In genomic region chr3:195989200-195989920, GRCh38 we compare ENCODE assay signal across 7 cellular contexts.
DNase-seq lines count a peak whose midpoint lies in the region; ATAC-seq, FAIRE-seq and TF ChIP-seq lines count a peak whose summit lies in the region.
"Not testable (repeated sequence)": the region's sequence is repeated elsewhere in the genome, so short reads cannot be mapped to it uniquely, and the experiment has no call there.

No MANE protein-coding gene starts in this region.

- H2BK15ac ChIP-seq in IMR-90 (ENCODE audit: low read depth, low read length) = not testable (repeated sequence)

- not testable (repeated sequence) for H2BK20ac ChIP-seq in IMR-90 (ENCODE audit: low read depth, low read length)

- not testable (repeated sequence) for H3K36me3 ChIP-seq in IMR-90 (ENCODE audit: control insufficient read depth, insufficient read depth, low read length); keratinocyte (ENCODE audit: control insufficient read depth in 2 of 2, extremely low read depth in 1 of 2, insufficient read depth in 2 of 2, low read length in 2 of 2); psoas muscle (ENCODE audit: insufficient read depth in 1 of 2, low read depth in 1 of 2)

- H2BK5ac ChIP-seq in IMR-90 (ENCODE audit: low read depth, low read length, poor library complexity, severe bottlenecking) = not testable (repeated sequence)

- not testable (repeated sequence) for H3K79me1 ChIP-seq in IMR-90 (ENCODE audit: low read depth in 1 of 2, low read length in 2 of 2)

- not testable (repeated sequence) for H3K23ac ChIP-seq in IMR-90 (ENCODE audit: low read depth, low read length)

- intact Hi-C loops in IMR-90 (cut with micrococcal nuclease); activated CD8-positive, alpha-beta T cell treated with anti-CD3 and anti-CD28 coated beads for 36 hours (cut with micrococcal nuclease); psoas muscle (cut with DNase I): not testable (repeated sequence)

- H3K36me3 Mint-ChIP-seq in activated CD8-positive, alpha-beta T cell treated with anti-CD3 and anti-CD28 coated beads for 36 hours (ENCODE audit: low read depth) = not testable (repeated sequence)

- H3K27ac ChIP-seq in IMR-90 (ENCODE audit: insufficient read depth, low read length); coronary artery; keratinocyte (ENCODE audit: control insufficient read depth, insufficient read depth, low read length): not testable (repeated sequence)
- peak overlapping the region; percentile 88 for H3K27ac ChIP-seq in psoas muscle

- H3K79me2 ChIP-seq in keratinocyte (ENCODE audit: control insufficient read depth, insufficient read depth, low read length) = peaks cover 14% of the 10 kb centered on the region

- H3K56ac ChIP-seq in IMR-90 (ENCODE audit: extremely low read depth, insufficient read depth, low read length) = not testable (repeated sequence)

- not testable (repeated sequence) for H3K14ac ChIP-seq in IMR-90 (replicated peaks; ENCODE audit: low read depth, low read length)

- not testable (repeated sequence) for H2BK120ac ChIP-seq in IMR-90 (ENCODE audit: low read depth, low read length)

- TF ChIP-seq RAD21 in IMR-90 (IDR thresholded peaks at IDR 0.05; ENCODE audit: low read length) = not testable (repeated sequence)

- not testable (repeated sequence) for BruUV-seq in IMR-90 (replicated peaks; lab: Mats Ljungman, UMichigan)

- peak; percentile 58 for ATAC-seq in GM18867 (IDR thresholded peaks at IDR 0.05; ENCODE audit: unreplicated experiment)
- ATAC-seq in HG02642 (IDR thresholded peaks at IDR 0.05; ENCODE audit: poor library complexity, unreplicated experiment) = peak; percentile 54
- ATAC-seq in IMR-90 (ENCODE audit: low read depth) = peak; percentile 71
- peak; percentile 11 for ATAC-seq in activated CD8-positive, alpha-beta T cell treated with anti-CD3 and anti-CD28 coated beads for 36 hours
- ATAC-seq in psoas muscle = peak; percentile 62 to 73 (median 68)

- not testable (repeated sequence) for H3K9me1 ChIP-seq in IMR-90 (ENCODE audit: insufficient read depth, low read length); keratinocyte (ENCODE audit: control insufficient read depth, extremely low read depth, insufficient read depth, low read length)

- H3K4me1 Mint-ChIP-seq in activated CD8-positive, alpha-beta T cell treated with anti-CD3 and anti-CD28 coated beads for 36 hours (ENCODE audit: low read depth) = not testable (repeated sequence)

- in situ Hi-C loops in IMR-90 (cut with MboI; ENCODE audit: low sequenced_read_pairs) = not testable (repeated sequence)

- peak overlapping the region; percentile 58 for H3K4me3 Mint-ChIP-seq in activated CD8-positive, alpha-beta T cell treated with anti-CD3 and anti-CD28 coated beads for 36 hours

- not testable (repeated sequence) for H4K8ac ChIP-seq in IMR-90 (ENCODE audit: low read depth in 2 of 2, low read length in 2 of 2)

- not testable (repeated sequence) for FAIRE-seq in keratinocyte (lab: Jason Lieb, UNC)

- H2AK9ac ChIP-seq in IMR-90 (replicated peaks; ENCODE audit: low read depth, low read length, poor library complexity) = not testable (repeated sequence)

- WGBS in IMR-90 (ENCODE audit: extremely low coverage in 2 of 2, insufficient read length in 1 of 2), 2 experiments = no CpG with 5 or more reads among the region's 46 CpGs
- WGBS in psoas muscle, 3 donors = 0 to 2% (median 0%) methylated on average over 10 to 20 of the region's 46 CpGs

- H3K9ac ChIP-seq in IMR-90 (ENCODE audit: low read depth, low read length) = peak overlapping the region; percentile 55; the same call in 1 of the 2 replicates
- H3K9ac ChIP-seq in keratinocyte (ENCODE audit: control insufficient read depth, extremely low read depth, insufficient read depth, low read length) = peak overlapping the region; percentile 74

- H3K27me3 Mint-ChIP-seq in activated CD8-positive, alpha-beta T cell treated with anti-CD3 and anti-CD28 coated beads for 36 hours = not testable (repeated sequence)

- H2AFZ ChIP-seq in IMR-90 (replicated peaks; ENCODE audit: low read length, poor library complexity); keratinocyte (ENCODE audit: control insufficient read depth, low read length): not testable (repeated sequence)

- not testable (repeated sequence) for H3K18ac ChIP-seq in IMR-90 (ENCODE audit: low read depth, low read length)

- CTCF ChIA-PET in IMR-90 (lab: Yijun Ruan, JAX); activated CD8-positive, alpha-beta T cell treated with anti-CD3 and anti-CD28 coated beads for 36 hours (lab: Charles Lee): not testable (repeated sequence)

- POLR2A ChIA-PET in IMR-90 (lab: Charles Lee; ENCODE audit: unreplicated experiment); activated CD8-positive, alpha-beta T cell treated with anti-CD3 and anti-CD28 coated beads for 36 hours (lab: Charles Lee): not testable (repeated sequence)

- not testable (repeated sequence) for H3K4ac ChIP-seq in IMR-90 (ENCODE audit: low read depth, low read length)

- H2AK5ac ChIP-seq in IMR-90 (ENCODE audit: low read depth, low read length) = not testable (repeated sequence)

- not testable (repeated sequence) for DNase-seq in IMR-90; activated CD8-positive, alpha-beta T cell treated with anti-CD3 and anti-CD28 coated beads for 36 hours; coronary artery (ENCODE audit: low spot score); keratinocyte (ENCODE audit: low read depth, low spot score)
- DNase-seq in psoas muscle = peak; percentile 68 to 76

- not testable (repeated sequence) for H3K9me3 Mint-ChIP-seq in activated CD8-positive, alpha-beta T cell treated with anti-CD3 and anti-CD28 coated beads for 36 hours

- TF ChIP-seq CTCF in IMR-90 (conservative IDR thresholded peaks at IDR 0.05; ENCODE audit: low read depth, low read length); activated CD8-positive, alpha-beta T cell treated with anti-CD3 and anti-CD28 coated beads for 36 hours (IDR thresholded peaks at IDR 0.05); coronary artery (IDR thresholded peaks at IDR 0.05); keratinocyte (optimal IDR thresholded peaks at IDR 0.05 in 1 of 3, IDR thresholded peaks at IDR 0.05 in 1 of 3, conservative IDR thresholded peaks at IDR 0.05 in 1 of 3; ENCODE audit: extremely low read depth in 1 of 3, insufficient read depth in 2 of 3, low read length in 3 of 3); psoas muscle (IDR thresholded peaks at IDR 0.05): not testable (repeated sequence)

- dilution Hi-C loops in IMR-90 (cut with HindIII; ENCODE audit: low sequenced_read_pairs, unreplicated experiment); keratinocyte (cut with MboI; ENCODE audit: extremely low pct_ligation_motif_present, low sequenced_read_pairs): not testable (repeated sequence)

- H4K5ac ChIP-seq in IMR-90 (ENCODE audit: low read depth, low read length) = not testable (repeated sequence)

- TF ChIP-seq POLR2A in IMR-90 (IDR thresholded peaks at IDR 0.05; ENCODE audit: low read depth, low read length) = not testable (repeated sequence)

- not testable (repeated sequence) for H3K27me3 ChIP-seq in IMR-90 (ENCODE audit: control insufficient read depth, insufficient read depth, low read length); keratinocyte (ENCODE audit: control insufficient read depth, extremely low read depth, insufficient read depth, low read length); psoas muscle (ENCODE audit: insufficient read depth in 3 of 3, low read length in 2 of 3)

- not testable (repeated sequence) for H3K9me3 ChIP-seq in IMR-90 (ENCODE audit: control insufficient read depth, insufficient read depth, low read length); keratinocyte (ENCODE audit: control insufficient read depth, low read depth, low read length); psoas muscle

- not testable (repeated sequence) for H3K4me1 ChIP-seq in IMR-90 (ENCODE audit: control insufficient read depth, insufficient read depth, low read length); keratinocyte (ENCODE audit: control insufficient read depth, extremely low read depth, insufficient read depth, low read length); psoas muscle

- H3K4me2 ChIP-seq in IMR-90 (ENCODE audit: low read depth, low read length); keratinocyte (ENCODE audit: control insufficient read depth, extremely low read depth, insufficient read depth, low read depth, low read length): not testable (repeated sequence)

- H4K20me1 ChIP-seq in IMR-90 (ENCODE audit: insufficient read depth, low read length); keratinocyte (ENCODE audit: control insufficient read depth, extremely low read depth, insufficient read depth, low read length): not testable (repeated sequence)

- peak overlapping the region; percentile 69 for H3K4me3 ChIP-seq in IMR-90 (ENCODE audit: insufficient read depth, low read depth, low read length)
- H3K4me3 ChIP-seq in coronary artery = peak overlapping the region; percentile 77
- H3K4me3 ChIP-seq in keratinocyte (ENCODE audit: control insufficient read depth in 2 of 3, extremely low read depth in 1 of 3, insufficient read depth in 2 of 3, low read depth in 1 of 3, low read length in 3 of 3) = peak overlapping the region; percentile 45 to 68 (median 46)
- peak overlapping the region; percentile 84 for H3K4me3 ChIP-seq in psoas muscle

- H4K91ac ChIP-seq in IMR-90 (ENCODE audit: insufficient read depth, low read depth, low read length) = not testable (repeated sequence)

- H3K27ac Mint-ChIP-seq in activated CD8-positive, alpha-beta T cell treated with anti-CD3 and anti-CD28 coated beads for 36 hours = not testable (repeated sequence)

TF ChIP-seq in IMR-90, 13 proteins besides CTCF, POLR2A, EP300 and RAD21:
- TF ChIP-seq MAZ (IDR thresholded peaks at IDR 0.05; ENCODE audit: borderline replicate concordance, low read depth, low read length) = 0 out of 2 replicates have a peak, but pooled peaks have one; percentile 25

Comparison
In these comparisons a context has a peak if more than half of its experiments do, and no peak if none do; other contexts are left out.
1. ATAC-seq: peak in every context shown above with its lines; median percentile 71 in IMR-90; 68 in psoas muscle; 58 in GM18867; 54 in HG02642; 11 in activated CD8-positive, alpha-beta T cell treated with anti-CD3 and anti-CD28 coated beads for 36 hours.